In genomic region chr1:54603241-54603640, GRCh38 we compare ENCODE assay signal across 1 cellular context.
TF ChIP-seq lines count a peak whose summit lies in the region.

No MANE protein-coding gene starts in this region.

TF ChIP-seq in K562, 482 proteins besides CTCF, POLR2A, EP300 and RAD21:
- no peak for TF ChIP-seq ZNF431 (CRISPR knock-in tag; IDR thresholded peaks at IDR 0.05)
- no peak for TF ChIP-seq MTA3 (IDR thresholded peaks at IDR 0.05; ENCODE audit: borderline replicate concordance)
- TF ChIP-seq NRF1 (conservative IDR thresholded peaks at IDR 0.05 in 1 of 2, IDR thresholded peaks at IDR 0.05 in 1 of 2), result no peak
- TF ChIP-seq NCOR1 (IDR thresholded peaks at IDR 0.05), result no peak
- peak; percentile 79 for TF ChIP-seq ESRRA (IDR thresholded peaks at IDR 0.05; ENCODE audit: borderline replicate concordance, low read depth)
- no peak for TF ChIP-seq LCOR (CRISPR knock-in tag; IDR thresholded peaks at IDR 0.05)
